ENCODE assay signal across 8 cellular contexts in genomic region chr5:162796507-162796906, GRCh38.
"Had no signal": no experiment of that assay in that cellular context is flagged by ENCODE, and none has a peak within 500 bp of the region (broad histone marks: within the 10 kb centered on the region; RNA-seq: fewer than 3 reads in every experiment).

No MANE protein-coding gene starts in this region.

- ATAC-seq: GM12878 had no signal

- DNase-seq: GDM1, GF-D8 had no signal

- FAIRE-seq: G401.6, GM12878, GM12891, GM12892, GM18507, GM19239 had no signal

- H3K4me3 ChIP-seq: GM12878 had no signal
